ENCODE assay signal across 28 cellular contexts in genomic region chr5:6464441-6464840, GRCh38. TPM values are rescaled to one million over a fixed set of nuclear protein-coding genes. Genes with fewer than 3 reads are reported as not detected.
"Had no signal": no experiment of that assay in that cellular context is flagged by ENCODE, and none has a peak within 500 bp of the region (broad histone marks: within the 10 kb centered on the region; RNA-seq: fewer than 3 reads in every experiment).

No MANE protein-coding gene starts in this region.

- H3K36me3 ChIP-seq: ascending aorta, cardiac muscle cell, left lung, stomach, suprapubic skin, tibial nerve, WERI-Rb-1 had no signal

- DNase-seq: activated CD4-positive, alpha-beta memory T cell treated with anti-CD3 and anti-CD28 coated beads for 36 hours; activated CD4-positive, alpha-beta T cell treated with anti-CD3 and anti-CD28 coated beads for 48 hours; activated CD8-positive, alpha-beta memory T cell treated with anti-CD3 and anti-CD28 coated beads, Interleukin-2, amount 50 U/mL, for 4 hours; activated effector memory CD4-positive, alpha-beta T cell treated with anti-CD3 and anti-CD28 coated beads, Interleukin-2, amount 50 U/mL, for 16 hours; activated naive CD4-positive, alpha-beta T cell treated with anti-CD3 and anti-CD28 coated beads for 36 hours; activated naive CD8-positive, alpha-beta T cell treated with anti-CD3 and anti-CD28 coated beads for 36 hours; activated T-cell treated with anti-CD3 and anti-CD28 coated beads, Interleukin-2, amount 50 U/mL, for 1 hour; endodermal cell; foreskin fibroblast; kidney; left lung; retina; stimulated activated CD4-positive, alpha-beta T cell treated with anti-CD3 and anti-CD28 coated beads, Interleukin-1b, Interleukin-23, amount 100 ng/mL, for 48 hours; stimulated activated naive B cell treated with anti-CD40 and anti-IgM and Interleukin-4, amounts not matched to agents 10 μg/mL and 1 μg/mL and 100 μg/mL, for 72 hours; stomach; T-helper 17 cell; T1000; WERI-Rb-1 had no signal

- H3K4me1 ChIP-seq: ascending aorta, left lung, stomach, suprapubic skin, tibial nerve had no signal

- H3K27ac ChIP-seq: ascending aorta, cardiac muscle cell, hepatocyte, left lung, SK-N-MC, stomach, suprapubic skin, tibial nerve, WERI-Rb-1 had no signal

- H3K4me3 ChIP-seq: ascending aorta, cardiac muscle cell, hepatocyte, left lung, SK-N-MC, smooth muscle cell, stomach, suprapubic skin, tibial nerve had no signal

- H3K9me3 ChIP-seq: ascending aorta, left lung, stomach, suprapubic skin, tibial nerve had no signal

- ATAC-seq: activated CD4-positive, CD25-positive, alpha-beta regulatory T cell treated with anti-CD3 and anti-CD28 coated beads, Interleukin-2, amount 50 U/mL, for 24 hours; esophagus mucosa; left lung; stimulated activated naive B cell treated with anti-CD40 and anti-IgM and Interleukin-4, amounts not matched to agents 10 μg/mL and 1 μg/mL and 100 μg/mL, for 72 hours; T-helper 17 cell had no signal

- H3K27me3 ChIP-seq: ascending aorta, tibial nerve had no signal

RNA-seq across cellular contexts. Expression of gene UBE2QL1, which starts 15.8 kb away (rescaled TPM):
- total RNA-seq: activated CD4-positive, alpha-beta memory T cell treated with anti-CD3 and anti-CD28 coated beads for 36 hours; activated CD8-positive, alpha-beta memory T cell treated with anti-CD3 and anti-CD28 coated beads for 36 hours; activated naive CD4-positive, alpha-beta T cell treated with anti-CD3 and anti-CD28 coated beads for 36 hours; activated naive CD8-positive, alpha-beta T cell treated with anti-CD3 and anti-CD28 coated beads for 36 hours; esophagus mucosa had no signal
- polyA plus RNA-seq: hepatocyte had no signal
